8 cellular contexts compared by ENCODE assay signal in genomic region chr16:11586856-11587642, GRCh38. TPM values are rescaled to one million over a fixed set of nuclear protein-coding genes. Genes with fewer than 3 reads are reported as not detected.
DNase-seq lines count a peak whose midpoint lies in the region; ATAC-seq and TF ChIP-seq lines count a peak whose summit lies in the region.

LITAF (minus strand) TSS chr16:11586919; CDS start chr16:11556730, 30,189 bp downstream.

- no peaks in the 10 kb centered on the region for H3K36me3 ChIP-seq in muscle layer of colon (ENCODE audit: insufficient read depth, low read length)

- no peak for TF ChIP-seq CTCF in GM12875 (IDR thresholded peaks at IDR 0.05; ENCODE audit: borderline replicate concordance, insufficient read depth, low read depth, low read length)
- TF ChIP-seq CTCF in HFF-Myc (IDR thresholded peaks at IDR 0.05; ENCODE audit: low read depth, low read length, missing control alignments) = no peak
- no peak for TF ChIP-seq CTCF in epithelial cell of proximal tubule (conservative IDR thresholded peaks at IDR 0.05; ENCODE audit: low read depth, low read length)

- peak within 1 kb of the TSS; percentile 91 for H3K4me3 Mint-ChIP-seq in stimulated activated naive CD8-positive, alpha-beta T cell treated with anti-CD3 and anti-CD28 coated beads, Interleukin-15, amount 100 ng/mL, for 72 hours

- peak within 1 kb of the TSS; percentile 82 for H3K9ac ChIP-seq in muscle layer of colon (ENCODE audit: low read length)

- H3K9me3 ChIP-seq in muscle layer of colon (ENCODE audit: low read length) = no peaks in the 10 kb centered on the region

- H3K4me3 ChIP-seq in GM12875 (ENCODE audit: low read depth, low read length) (peak within 1 kb of the TSS; percentile 61), HFF-Myc (replicated peaks; ENCODE audit: low read depth, low read length) (peak within 1 kb of the TSS; percentile 60), epithelial cell of proximal tubule (ENCODE audit: low read depth, low read length) (peak within 1 kb of the TSS; percentile 88), muscle layer of colon (ENCODE audit: low read depth in 1 of 2, low read length in 2 of 2) (peak within 1 kb of the TSS; percentile 76 to 90)

- H3K27me3 ChIP-seq in muscle layer of colon (ENCODE audit: control insufficient read depth in 1 of 2, insufficient read depth in 2 of 2, low read length in 2 of 2) = peaks cover 0 to 9% of the 10 kb centered on the region in 2 donors

- H3K9me3 Mint-ChIP-seq in stimulated activated naive CD8-positive, alpha-beta T cell treated with anti-CD3 and anti-CD28 coated beads, Interleukin-15, amount 100 ng/mL, for 72 hours = no peaks in the 10 kb centered on the region

- peaks cover 7% of the 10 kb centered on the region for H3K4me1 ChIP-seq in muscle layer of colon (ENCODE audit: insufficient read depth, low read length)

- peaks cover 43% of the 10 kb centered on the region for H3K4me1 Mint-ChIP-seq in stimulated activated naive CD8-positive, alpha-beta T cell treated with anti-CD3 and anti-CD28 coated beads, Interleukin-15, amount 100 ng/mL, for 72 hours

- DNase-seq in HFF-Myc (ENCODE audit: extremely low read depth, low read depth) (no peak), NCI-H2171 (lab: John Stamatoyannopoulos, UW) (peak; percentile 33), activated T-cell treated with anti-CD3 and anti-CD28 coated beads for 48 hours (ENCODE audit: low read depth) (peak; percentile 62), epithelial cell of proximal tubule (ENCODE audit: low read depth) (no peak)
- DNase-seq in stimulated activated naive CD8-positive, alpha-beta T cell treated with anti-CD3 and anti-CD28 coated beads, Interleukin-15, amount 100 ng/mL, for 72 hours = peak; percentile 63 to 69

- peak; percentile 76 for ATAC-seq in stimulated activated naive CD8-positive, alpha-beta T cell treated with anti-CD3 and anti-CD28 coated beads, Interleukin-15, amount 100 ng/mL, for 72 hours
- ATAC-seq in GM18873 (IDR thresholded peaks at IDR 0.05; ENCODE audit: low FRiP score, unreplicated experiment) = no peak

- H3K27ac ChIP-seq in muscle layer of colon (ENCODE audit: low read depth, low read length) = peak within 1 kb of the TSS; percentile 73

- H3K27me3 Mint-ChIP-seq in stimulated activated naive CD8-positive, alpha-beta T cell treated with anti-CD3 and anti-CD28 coated beads, Interleukin-15, amount 100 ng/mL, for 72 hours = no peaks in the 10 kb centered on the region

- H3K27ac Mint-ChIP-seq in stimulated activated naive CD8-positive, alpha-beta T cell treated with anti-CD3 and anti-CD28 coated beads, Interleukin-15, amount 100 ng/mL, for 72 hours = peak within 1 kb of the TSS; percentile 96 to 97

RNA-seq across cellular contexts. Expression of gene LITAF, which starts in this region (rescaled TPM):
- 30.4 and 45.4 TPM in 2 replicates for total RNA-seq in epithelial cell of proximal tubule

Comparison
In these comparisons a context has a peak if more than half of its experiments do, and no peak if none do; other contexts are left out.
1. DNase-seq: peak in NCI-H2171 (single experiment), activated T-cell treated with anti-CD3 and anti-CD28 coated beads for 48 hours (single experiment) and stimulated activated naive CD8-positive, alpha-beta T cell treated with anti-CD3 and anti-CD28 coated beads, Interleukin-15, amount 100 ng/mL, for 72 hours (2 of 2); none in HFF-Myc (single experiment) and epithelial cell of proximal tubule (single experiment).
2. Peak in every context shown above with its lines, with median percentiles within 50 percentile points of each other: H3K4me3 ChIP-seq.